8 cellular contexts compared by ENCODE assay signal in genomic region chr11:47979378-47980092, GRCh38.
DNase-seq lines count a peak whose midpoint lies in the region; ATAC-seq lines count a peak whose summit lies in the region.

No MANE protein-coding gene starts in this region.

- no peaks in the 10 kb centered on the region for H3K27me3 Mint-ChIP-seq in activated naive CD4-positive, alpha-beta T cell treated with anti-CD3 and anti-CD28 coated beads, Interleukin-2, amount 50 U/mL, for 24 hours
- no peaks in the 10 kb centered on the region for H3K27me3 Mint-ChIP-seq in activated naive CD8-positive, alpha-beta T cell
- H3K27me3 Mint-ChIP-seq in stimulated activated memory B cell treated with anti-CD40 and anti-IgM and Interleukin-4, amounts not matched to agents 10 μg/mL and 1 μg/mL and 100 μg/mL, for 72 hours = no peaks in the 10 kb centered on the region

- peak overlapping the region; percentile 68 for H3K4me3 Mint-ChIP-seq in activated naive CD4-positive, alpha-beta T cell treated with anti-CD3 and anti-CD28 coated beads, Interleukin-2, amount 50 U/mL, for 24 hours
- H3K4me3 Mint-ChIP-seq in activated naive CD8-positive, alpha-beta T cell = peak overlapping the region; percentile 78
- H3K4me3 Mint-ChIP-seq in stimulated activated memory B cell treated with anti-CD40 and anti-IgM and Interleukin-4, amounts not matched to agents 10 μg/mL and 1 μg/mL and 100 μg/mL, for 72 hours = peak overlapping the region; percentile 62

- H3K4me3 ChIP-seq in iPS-18c (ENCODE audit: insufficient read depth, low read depth, low read length) = peak overlapping the region; percentile 61

- no peak for ATAC-seq in stimulated activated memory B cell treated with anti-CD40 and anti-IgM and Interleukin-4, amounts not matched to agents 10 μg/mL and 1 μg/mL and 100 μg/mL, for 72 hours

- H3K9me3 Mint-ChIP-seq in activated naive CD4-positive, alpha-beta T cell treated with anti-CD3 and anti-CD28 coated beads, Interleukin-2, amount 50 U/mL, for 24 hours = no peaks in the 10 kb centered on the region
- no peaks in the 10 kb centered on the region for H3K9me3 Mint-ChIP-seq in activated naive CD8-positive, alpha-beta T cell (ENCODE audit: low read depth)
- no peaks in the 10 kb centered on the region for H3K9me3 Mint-ChIP-seq in stimulated activated memory B cell treated with anti-CD40 and anti-IgM and Interleukin-4, amounts not matched to agents 10 μg/mL and 1 μg/mL and 100 μg/mL, for 72 hours

- peak overlapping the region; percentile 31 for H3K27ac Mint-ChIP-seq in activated naive CD4-positive, alpha-beta T cell treated with anti-CD3 and anti-CD28 coated beads, Interleukin-2, amount 50 U/mL, for 24 hours
- H3K27ac Mint-ChIP-seq in activated naive CD8-positive, alpha-beta T cell = peak overlapping the region; percentile 66
- H3K27ac Mint-ChIP-seq in stimulated activated memory B cell treated with anti-CD40 and anti-IgM and Interleukin-4, amounts not matched to agents 10 μg/mL and 1 μg/mL and 100 μg/mL, for 72 hours = no peak overlapping the region

- H3K4me1 Mint-ChIP-seq in activated naive CD4-positive, alpha-beta T cell treated with anti-CD3 and anti-CD28 coated beads, Interleukin-2, amount 50 U/mL, for 24 hours = peaks cover 34% of the 10 kb centered on the region
- H3K4me1 Mint-ChIP-seq in activated naive CD8-positive, alpha-beta T cell (ENCODE audit: low read depth) = peaks cover 28% of the 10 kb centered on the region
- H3K4me1 Mint-ChIP-seq in stimulated activated memory B cell treated with anti-CD40 and anti-IgM and Interleukin-4, amounts not matched to agents 10 μg/mL and 1 μg/mL and 100 μg/mL, for 72 hours = peaks cover 39% of the 10 kb centered on the region

- no peaks in the 10 kb centered on the region for H3K9me3 ChIP-seq in iPS-18c (ENCODE audit: control insufficient read depth, insufficient read depth, low read length)

- DNase-seq in activated naive CD4-positive, alpha-beta T cell treated with Interleukin-2 at 50 U/mL for 16 hours = no peak
- DNase-seq in GM19238 (ENCODE audit: insufficient read length, low spot score) = no peak
- DNase-seq in effector CD8-positive, alpha-beta T cell (lab: John Stamatoyannopoulos, UW) = no peak
- DNase-seq in SW480 (ENCODE audit: low spot score) = no peak

- no peaks in the 10 kb centered on the region for H3K36me3 Mint-ChIP-seq in activated naive CD4-positive, alpha-beta T cell treated with anti-CD3 and anti-CD28 coated beads, Interleukin-2, amount 50 U/mL, for 24 hours
- H3K36me3 Mint-ChIP-seq in activated naive CD8-positive, alpha-beta T cell = no peaks in the 10 kb centered on the region
- peaks cover 9% of the 10 kb centered on the region for H3K36me3 Mint-ChIP-seq in stimulated activated memory B cell treated with anti-CD40 and anti-IgM and Interleukin-4, amounts not matched to agents 10 μg/mL and 1 μg/mL and 100 μg/mL, for 72 hours
